Comparison of ENCODE assay signal across 9 cellular contexts in genomic region chr7:6057316-6058128, GRCh38. TPM values are rescaled to one million over a fixed set of nuclear protein-coding genes. Genes with fewer than 3 reads are reported as not detected.
DNase-seq lines count a peak whose midpoint lies in the region; ATAC-seq and TF ChIP-seq lines count a peak whose summit lies in the region.
"Had no signal": no experiment of that assay in that cellular context is flagged by ENCODE, and none has a peak within 500 bp of the region (broad histone marks: within the 10 kb centered on the region; RNA-seq: fewer than 3 reads in every experiment).

No MANE protein-coding gene starts in this region.

- CTCF ChIA-PET in activated CD8-positive, alpha-beta T cell treated with anti-CD3 and anti-CD28 coated beads, Interleukin-2, amount 10 ng/mL, durations not matched to agents 7 days and 5 days (lab: Charles Lee) = interaction anchor here (0.8 to 1.0 kb wide), 2 partner anchors 23 to 26 kb away, joined by 3 read pairs; no protein-coding TSS in a partner anchor

- H3K4me3 Mint-ChIP-seq in activated T-cell treated with anti-CD3 and anti-CD28 coated beads, Interleukin-2, amount 50 U/mL, for 4 hours = peak overlapping the region; percentile 98
- H3K4me3 Mint-ChIP-seq in activated CD8-positive, alpha-beta T cell treated with anti-CD3 and anti-CD28 coated beads, Interleukin-2, amount 10 ng/mL, durations not matched to agents 7 days and 5 days = peak overlapping the region; percentile 95

- peak overlapping the region; percentile 52 for H3K27ac Mint-ChIP-seq in activated CD8-positive, alpha-beta T cell treated with anti-CD3 and anti-CD28 coated beads, Interleukin-2, amount 10 ng/mL, durations not matched to agents 7 days and 5 days

- peaks cover 24% of the 10 kb centered on the region for H3K36me3 ChIP-seq in iPS-20b (ENCODE audit: insufficient read depth, low read depth, low read length)
- peaks cover 10% of the 10 kb centered on the region for H3K36me3 ChIP-seq in thoracic aorta

- peaks cover 25% of the 10 kb centered on the region for H3K4me1 Mint-ChIP-seq in activated T-cell treated with anti-CD3 and anti-CD28 coated beads, Interleukin-2, amount 50 U/mL, for 4 hours (ENCODE audit: low read depth)
- H3K4me1 Mint-ChIP-seq in activated CD8-positive, alpha-beta T cell treated with anti-CD3 and anti-CD28 coated beads, Interleukin-2, amount 10 ng/mL, durations not matched to agents 7 days and 5 days (ENCODE audit: low read depth) = peaks cover 26% of the 10 kb centered on the region

- TF ChIP-seq CTCF in thoracic aorta (IDR thresholded peaks at IDR 0.05) = no peak

- POLR2A ChIA-PET in activated CD8-positive, alpha-beta T cell treated with anti-CD3 and anti-CD28 coated beads, Interleukin-2, amount 10 ng/mL, durations not matched to agents 7 days and 5 days (lab: Charles Lee) = interaction anchor here (0.6 to 1.0 kb wide), 6 partner anchors 9 to 671 kb away, joined by 3 to 7 read pairs (median 3); no protein-coding TSS in a partner anchor

- H3K9me3 ChIP-seq in iPS-20b (ENCODE audit: insufficient read depth, low read depth, low read length) (no peaks in the 10 kb centered on the region), thoracic aorta (no peaks in the 10 kb centered on the region)

- ATAC-seq in activated T-cell treated with anti-CD3 and anti-CD28 coated beads, Interleukin-2, amount 50 U/mL, for 4 hours = no peak
- ATAC-seq in activated CD8-positive, alpha-beta T cell treated with anti-CD3 and anti-CD28 coated beads, Interleukin-2, amount 10 ng/mL, durations not matched to agents 7 days and 5 days = no peak
- no peak for ATAC-seq in thoracic aorta (ENCODE audit: insufficient number of reproducible peaks, low FRiP score, low read depth)
- ATAC-seq in GM19397 (IDR thresholded peaks at IDR 0.05; ENCODE audit: unreplicated experiment) = no peak

- H3K9me3 Mint-ChIP-seq in activated T-cell treated with anti-CD3 and anti-CD28 coated beads, Interleukin-2, amount 50 U/mL, for 4 hours = no peaks in the 10 kb centered on the region
- H3K9me3 Mint-ChIP-seq in activated CD8-positive, alpha-beta T cell treated with anti-CD3 and anti-CD28 coated beads, Interleukin-2, amount 10 ng/mL, durations not matched to agents 7 days and 5 days (ENCODE audit: insufficient read depth) = no peaks in the 10 kb centered on the region

- no peaks in the 10 kb centered on the region for H3K27me3 Mint-ChIP-seq in activated T-cell treated with anti-CD3 and anti-CD28 coated beads, Interleukin-2, amount 50 U/mL, for 4 hours (ENCODE audit: low read depth)
- H3K27me3 Mint-ChIP-seq in activated CD8-positive, alpha-beta T cell treated with anti-CD3 and anti-CD28 coated beads, Interleukin-2, amount 10 ng/mL, durations not matched to agents 7 days and 5 days (ENCODE audit: low read depth) = no peaks in the 10 kb centered on the region

- H3K36me3 Mint-ChIP-seq in activated T-cell treated with anti-CD3 and anti-CD28 coated beads, Interleukin-2, amount 50 U/mL, for 4 hours (ENCODE audit: insufficient read depth) = peaks cover 4% of the 10 kb centered on the region
- peaks cover 22% of the 10 kb centered on the region for H3K36me3 Mint-ChIP-seq in activated CD8-positive, alpha-beta T cell treated with anti-CD3 and anti-CD28 coated beads, Interleukin-2, amount 10 ng/mL, durations not matched to agents 7 days and 5 days (ENCODE audit: low read depth)

- H3K4me1 ChIP-seq in iPS-20b (ENCODE audit: insufficient read depth, low read length) (peaks cover 3% of the 10 kb centered on the region), thoracic aorta (ENCODE audit: control insufficient read depth in 1 of 2, low read depth in 2 of 2) (peaks cover 14 to 24% of the 10 kb centered on the region in 2 donors)

- peak overlapping the region; percentile 84; the same call in 1 of the 2 replicates for H3K9ac ChIP-seq in iPS-20b (ENCODE audit: low read depth, low read length)

- DNase-seq in activated T-cell treated with anti-CD3 and anti-CD28 coated beads, Interleukin-2, amount 50 U/mL, for 4 hours = no peak
- DNase-seq in activated T-cell treated with anti-CD3 and anti-CD28 coated beads, Interleukin-2, amount 50 U/mL, for 1 hour = no peak
- no peak for DNase-seq in activated CD8-positive, alpha-beta T cell treated with anti-CD3 and anti-CD28 coated beads, Interleukin-2, amount 10 ng/mL, durations not matched to agents 7 days and 5 days
- no peak for DNase-seq in thoracic aorta (ENCODE audit: low spot score)
- no peak for DNase-seq in NCI-H1092 treated with DMSO at 0.1 percent for 48 hours (lab: John Stamatoyannopoulos, UW)
- DNase-seq in SIG-M5 (lab: John Stamatoyannopoulos, UW) = no peak
- DNase-seq: activated CD8-positive, alpha-beta memory T cell treated with anti-CD3 and anti-CD28 coated beads, Interleukin-2, amount 50 U/mL, for 4 hours had no signal

- H3K4me3 ChIP-seq in iPS-20b (ENCODE audit: low read length) = peak overlapping the region; percentile 83
- H3K4me3 ChIP-seq in thoracic aorta = peak overlapping the region; percentile 86

- H3K27ac ChIP-seq in iPS-20b (ENCODE audit: low read length) = no peak overlapping the region
- H3K27ac ChIP-seq in thoracic aorta = no peak overlapping the region

- H3K27me3 ChIP-seq in iPS-20b (ENCODE audit: insufficient read depth, low read length) (no peaks in the 10 kb centered on the region), thoracic aorta (replicated peaks; ENCODE audit: insufficient read depth) (no peaks in the 10 kb centered on the region)

RNA-seq across cellular contexts. Expression of gene EIF2AK1, which starts 1.5 kb away (rescaled TPM):
- total RNA-seq in activated T-cell treated with anti-CD3 and anti-CD28 coated beads, Interleukin-2, amount 50 U/mL, for 4 hours = 10 to 100 TPM; 77.9 to 86.7 (median 81.1) TPM
- total RNA-seq in activated CD8-positive, alpha-beta T cell treated with anti-CD3 and anti-CD28 coated beads, Interleukin-2, amount 10 ng/mL, durations not matched to agents 7 days and 5 days = 100 to 1,000 TPM in 1 of 2 experiments, 10 to 100 TPM in 1; 96.0 to 103 TPM
- total RNA-seq in thoracic aorta = 100 to 1,000 TPM; 143 to 201 TPM

RNA-seq across cellular contexts. Expression of gene ANKRD61, which starts 26.3 kb away (rescaled TPM):
- total RNA-seq in activated T-cell treated with anti-CD3 and anti-CD28 coated beads, Interleukin-2, amount 50 U/mL, for 4 hours = under 1 TPM; 0.16 to 0.35 (median 0.32) TPM
- total RNA-seq in activated CD8-positive, alpha-beta T cell treated with anti-CD3 and anti-CD28 coated beads, Interleukin-2, amount 10 ng/mL, durations not matched to agents 7 days and 5 days = under 1 TPM; 0.26 to 0.29 TPM
- total RNA-seq in thoracic aorta = not detected

RNA-seq across cellular contexts. Expression of gene USP42, which starts 47.2 kb away (rescaled TPM):
- total RNA-seq in activated T-cell treated with anti-CD3 and anti-CD28 coated beads, Interleukin-2, amount 50 U/mL, for 4 hours = 10 to 100 TPM; 15.1 to 16.6 (median 15.5) TPM
- total RNA-seq in activated CD8-positive, alpha-beta T cell treated with anti-CD3 and anti-CD28 coated beads, Interleukin-2, amount 10 ng/mL, durations not matched to agents 7 days and 5 days = 10 to 100 TPM; 15.0 to 16.9 TPM
- 10 to 100 TPM in 1 of 2 donors, 1 to 10 TPM in 1; 6.1 to 10.2 TPM for total RNA-seq in thoracic aorta

RNA-seq across cellular contexts. Expression of gene AIMP2, which starts 48.5 kb away (rescaled TPM):
- 100 to 1,000 TPM in 1 of 3 donors, 10 to 100 TPM in 2; 94.7 to 116 (median 99.7) TPM for total RNA-seq in activated T-cell treated with anti-CD3 and anti-CD28 coated beads, Interleukin-2, amount 50 U/mL, for 4 hours
- 10 to 100 TPM; 39.3 to 41.7 TPM for total RNA-seq in activated CD8-positive, alpha-beta T cell treated with anti-CD3 and anti-CD28 coated beads, Interleukin-2, amount 10 ng/mL, durations not matched to agents 7 days and 5 days
- 10 to 100 TPM; 37.0 to 47.1 TPM for total RNA-seq in thoracic aorta

RNA-seq across cellular contexts. Expression of gene PMS2, which starts 48.7 kb away (rescaled TPM):
- 10 to 100 TPM; 21.3 to 22.9 (median 22.5) TPM for total RNA-seq in activated T-cell treated with anti-CD3 and anti-CD28 coated beads, Interleukin-2, amount 50 U/mL, for 4 hours
- 10 to 100 TPM; 19.4 to 21.1 TPM for total RNA-seq in activated CD8-positive, alpha-beta T cell treated with anti-CD3 and anti-CD28 coated beads, Interleukin-2, amount 10 ng/mL, durations not matched to agents 7 days and 5 days
- 10 to 100 TPM in 1 of 2 donors, 1 to 10 TPM in 1; 8.4 to 14.2 TPM for total RNA-seq in thoracic aorta
